In genomic region chr17:50571681-50572080, GRCh38 we compare ENCODE assay signal across 29 cellular contexts. TPM values are rescaled to one million over a fixed set of nuclear protein-coding genes. Genes with fewer than 3 reads are reported as not detected.
"Had no signal": no experiment of that assay in that cellular context is flagged by ENCODE, and none has a peak within 500 bp of the region (broad histone marks: within the 10 kb centered on the region; RNA-seq: fewer than 3 reads in every experiment).

No MANE protein-coding gene starts in this region.

- H3K4me1 ChIP-seq: colonic mucosa, esophagus squamous epithelium, gastroesophageal sphincter, heart right ventricle, left lung, lower lobe of right lung had no signal

- H3K27me3 ChIP-seq: colonic mucosa had no signal

- H3K9me3 ChIP-seq: colonic mucosa, esophagus squamous epithelium, gastroesophageal sphincter, heart right ventricle, left lung, lower lobe of right lung had no signal

- H3K27ac ChIP-seq: colonic mucosa, epithelial cell of prostate, esophagus squamous epithelium, gastroesophageal sphincter, heart right ventricle, left lung, lower lobe of right lung had no signal

- H3K36me3 ChIP-seq: colonic mucosa, esophagus squamous epithelium, gastroesophageal sphincter, heart right ventricle, left lung, lower lobe of right lung had no signal

- ATAC-seq: effector memory CD8-positive, alpha-beta T cell; esophagus mucosa; gastroesophageal sphincter; heart right ventricle; left cardiac atrium; left lung; left ventricle myocardium superior; lower lobe of right lung had no signal

- DNase-seq: colonic mucosa; cortex of kidney; effector CD8-positive, alpha-beta T cell; effector memory CD8-positive, alpha-beta T cell; endodermal cell; erythroblast; esophagus squamous epithelium; foreskin fibroblast; head of caudate nucleus; heart right ventricle; hippocampal formation; left cardiac atrium; left lung; lower lobe of right lung; mesenchymal stem cell; midbrain had no signal

- FAIRE-seq: endometrium, frontal cortex, islet of Langerhans, keratinocyte had no signal

- H3K4me3 ChIP-seq: colonic mucosa, esophagus squamous epithelium, gastroesophageal sphincter, heart right ventricle, left lung, lower lobe of right lung had no signal

RNA-seq across cellular contexts. Expression of gene CACNA1G, which starts 11.2 kb away (rescaled TPM):
- total RNA-seq: dermis microvascular lymphatic vessel endothelial cell, kidney epithelial cell, lung microvascular endothelial cell had no signal

RNA-seq across cellular contexts. Expression of gene EPN3, which starts 39.1 kb away (rescaled TPM):
- total RNA-seq: chondrocyte, lung microvascular endothelial cell, mononuclear cell had no signal
